ENCODE assay signal across 8 cellular contexts in the genomic region with DNA sequence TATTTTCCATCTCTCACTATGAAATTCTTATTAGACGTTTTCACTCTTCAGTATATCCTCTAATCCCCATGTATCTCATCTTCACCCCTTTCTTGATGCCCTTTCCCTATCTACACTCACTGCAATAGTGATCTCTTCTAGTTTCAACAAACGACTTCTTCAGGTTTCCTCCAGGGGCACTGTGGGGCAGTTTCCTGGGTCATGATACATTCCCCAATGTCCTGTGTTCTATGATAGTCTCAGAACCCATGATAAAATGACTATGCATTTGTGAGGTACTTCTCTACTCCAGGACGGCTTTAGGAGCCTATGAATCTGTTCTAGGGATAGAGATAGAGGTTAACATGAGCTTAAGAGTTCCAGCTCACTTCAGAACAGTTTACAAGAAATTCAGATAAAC.
DNase-seq lines count a peak whose midpoint lies in the region; ATAC-seq and TF ChIP-seq lines count a peak whose summit lies in the region.

No MANE protein-coding gene starts in this region.

- H4K20me1 ChIP-seq in OCI-LY7 (ENCODE audit: insufficient read depth, low read length) = no peaks in the 10 kb centered on the region

- POLR2A ChIA-PET in OCI-LY7 (lab: Charles Lee) = no interaction called here

- H2AFZ ChIP-seq in OCI-LY7 (ENCODE audit: low read length) = no peak overlapping the region

- ATAC-seq in GM21723 (IDR thresholded peaks at IDR 0.05; ENCODE audit: unreplicated experiment) (peak; percentile 40), HG02678 (IDR thresholded peaks at IDR 0.05; ENCODE audit: unreplicated experiment) (no peak)

- no peaks in the 10 kb centered on the region for H3K36me3 ChIP-seq in OCI-LY7 (ENCODE audit: insufficient read depth, low read length)

- DNase-seq in OCI-LY7 (ENCODE audit: low spot score) (peak; percentile 48), fibroblast of mammary gland (ENCODE audit: low read depth) (peak; percentile 35), dedifferentiated amniotic fluid mesenchymal stem cell (ENCODE audit: extremely low spot score) (no peak), NCI-H1092 (lab: John Stamatoyannopoulos, UW) (no peak)
- DNase-seq in effector CD8-positive, alpha-beta T cell (lab: John Stamatoyannopoulos, UW) = no peak

- H3K9me2 ChIP-seq in OCI-LY7 (ENCODE audit: insufficient read depth, low read length) = no peaks in the 10 kb centered on the region

- H3K9me3 ChIP-seq in OCI-LY7 (ENCODE audit: low read length) = no peaks in the 10 kb centered on the region

- TF ChIP-seq CTCF in C4-2B (conservative IDR thresholded peaks at IDR 0.05) (peak; percentile 76), OCI-LY7 (conservative IDR thresholded peaks at IDR 0.05; ENCODE audit: low read length) (peak; percentile 80), fibroblast of mammary gland (conservative IDR thresholded peaks at IDR 0.05; ENCODE audit: control insufficient read depth, insufficient read depth, low read depth, low read length) (peak; percentile 53)

- peaks cover 13% of the 10 kb centered on the region for H3K4me1 ChIP-seq in OCI-LY7 (ENCODE audit: insufficient read depth, low read length, poor library complexity, severe bottlenecking)

- no TSS peak for BruUV-seq in OCI-LY7 (replicated peaks; lab: Mats Ljungman, UMichigan)

- H3K4me3 ChIP-seq in OCI-LY7 (ENCODE audit: low read depth, low read length, poor library complexity, severe bottlenecking) (no peak overlapping the region), fibroblast of mammary gland (ENCODE audit: control insufficient read depth, low read depth, low read length) (no peak overlapping the region)

- intact Hi-C loops in OCI-LY7 (cut with micrococcal nuclease; ENCODE audit: unreplicated experiment) = loop anchor here (10.0 kb wide), 1 partner anchor 312 kb away; no protein-coding TSS in a partner anchor

- H3K79me2 ChIP-seq in OCI-LY7 (ENCODE audit: insufficient read depth, low read depth, low read length) = no peaks in the 10 kb centered on the region

- H3K27ac ChIP-seq in C4-2B (no peak overlapping the region), OCI-LY7 (ENCODE audit: low read depth, low read length, poor library complexity, severe bottlenecking) (no peak overlapping the region)

- CTCF ChIA-PET in OCI-LY7 (lab: Charles Lee; ENCODE audit: unreplicated experiment) = interaction anchor here (0.6 kb wide), 1 partner anchor 9 kb away, joined by 3 read pairs; no protein-coding TSS in a partner anchor

- no peak overlapping the region for H3K4me2 ChIP-seq in OCI-LY7 (ENCODE audit: low read length)

Comparison
In these comparisons a context has a peak if more than half of its experiments do, and no peak if none do; other contexts are left out.
1. DNase-seq: peak in OCI-LY7 (single experiment) and fibroblast of mammary gland (single experiment); none in dedifferentiated amniotic fluid mesenchymal stem cell (single experiment), effector CD8-positive, alpha-beta T cell (single experiment) and NCI-H1092 (single experiment).
2. Peak in every context shown above with its lines, with median percentiles within 50 percentile points of each other: CTCF ChIP-seq.